21 cellular contexts compared by ENCODE assay signal in genomic region chr10:42609872-42610271, GRCh38. TPM values are rescaled to one million over a fixed set of nuclear protein-coding genes. Genes with fewer than 3 reads are reported as not detected.
DNase-seq lines count a peak whose midpoint lies in the region; ATAC-seq and TF ChIP-seq lines count a peak whose summit lies in the region.
"Had no signal": no experiment of that assay in that cellular context is flagged by ENCODE, and none has a peak within 500 bp of the region (broad histone marks: within the 10 kb centered on the region; RNA-seq: fewer than 3 reads in every experiment).

No MANE protein-coding gene starts in this region.

- H3K9me3 ChIP-seq in DOHH2 (ENCODE audit: control insufficient read depth, insufficient read depth, low read length) = no peaks in the 10 kb centered on the region
- H3K9me3 ChIP-seq: SJCRH30 had no signal

- H3K27ac Mint-ChIP-seq in activated T-helper 17 cell treated with anti-CD3 and anti-CD28 coated beads, Interleukin-2, amount 50 U/mL, for 72 hours = peak overlapping the region; percentile 5
- H3K27ac Mint-ChIP-seq in stimulated activated memory B cell treated with anti-CD40 and anti-IgM and Interleukin-4, amounts not matched to agents 10 μg/mL and 1 μg/mL and 100 μg/mL, for 72 hours = peak overlapping the region; percentile 26
- H3K27ac Mint-ChIP-seq in stimulated activated naive CD8-positive, alpha-beta T cell treated with anti-CD3 and anti-CD28 coated beads, Interleukin-15, amount 100 ng/mL, for 72 hours = no peak overlapping the region
- H3K27ac Mint-ChIP-seq: CD8-positive, alpha-beta T cell had no signal

- no peak overlapping the region for H3K27ac ChIP-seq in DOHH2 (ENCODE audit: low read depth, low read length)
- H3K27ac ChIP-seq: A549; BLaER1 treated with 17β-estradiol and CSF1 and Interleukin-3, amounts not matched to agents 10 nM and 100 nM; PC-9; SJCRH30 had no signal

- peaks cover 6% of the 10 kb centered on the region for H3K4me1 Mint-ChIP-seq in activated T-helper 17 cell treated with anti-CD3 and anti-CD28 coated beads, Interleukin-2, amount 50 U/mL, for 72 hours
- H3K4me1 Mint-ChIP-seq in stimulated activated memory B cell treated with anti-CD40 and anti-IgM and Interleukin-4, amounts not matched to agents 10 μg/mL and 1 μg/mL and 100 μg/mL, for 72 hours = peaks cover 23% of the 10 kb centered on the region
- H3K4me1 Mint-ChIP-seq in stimulated activated naive CD8-positive, alpha-beta T cell treated with anti-CD3 and anti-CD28 coated beads, Interleukin-15, amount 100 ng/mL, for 72 hours = no peaks in the 10 kb centered on the region

- peaks cover 90% of the 10 kb centered on the region for H3K36me3 Mint-ChIP-seq in activated T-helper 17 cell treated with anti-CD3 and anti-CD28 coated beads, Interleukin-2, amount 50 U/mL, for 72 hours (ENCODE audit: low read depth)
- H3K36me3 Mint-ChIP-seq in stimulated activated memory B cell treated with anti-CD40 and anti-IgM and Interleukin-4, amounts not matched to agents 10 μg/mL and 1 μg/mL and 100 μg/mL, for 72 hours = peaks cover 76% of the 10 kb centered on the region

- peak; percentile 48 for ATAC-seq in HG02759 (IDR thresholded peaks at IDR 0.05; ENCODE audit: unreplicated experiment)
- ATAC-seq in activated T-helper 17 cell treated with anti-CD3 and anti-CD28 coated beads, Interleukin-2, amount 50 U/mL, for 72 hours (replicated peaks) = no peak
- ATAC-seq in stimulated activated memory B cell treated with anti-CD40 and anti-IgM and Interleukin-4, amounts not matched to agents 10 μg/mL and 1 μg/mL and 100 μg/mL, for 72 hours = no peak
- no peak for ATAC-seq in stimulated activated naive CD8-positive, alpha-beta T cell treated with anti-CD3 and anti-CD28 coated beads, Interleukin-15, amount 100 ng/mL, for 72 hours
- ATAC-seq: A549; CD8-positive, alpha-beta T cell; HCT116 had no signal

- no peaks in the 10 kb centered on the region for H3K27me3 ChIP-seq in DOHH2 (ENCODE audit: control insufficient read depth, low read length)
- H3K27me3 ChIP-seq: BLaER1 treated with 17β-estradiol and CSF1 and Interleukin-3, amounts not matched to agents 10 nM and 100 nM; SJCRH30 had no signal

- no peak for TF ChIP-seq CTCF in DOHH2 (IDR thresholded peaks at IDR 0.05; ENCODE audit: low read depth, low read length, poor library complexity, severe bottlenecking)

- H3K9me2 ChIP-seq in DOHH2 (replicated peaks; ENCODE audit: control insufficient read depth, low read length) = no peaks in the 10 kb centered on the region

- peaks cover 9% of the 10 kb centered on the region for H3K4me1 ChIP-seq in DOHH2 (ENCODE audit: control insufficient read depth, low read length)
- H3K4me1 ChIP-seq: A549, SJCRH30 had no signal

- no peak overlapping the region for H3K4me3 Mint-ChIP-seq in activated T-helper 17 cell treated with anti-CD3 and anti-CD28 coated beads, Interleukin-2, amount 50 U/mL, for 72 hours
- H3K4me3 Mint-ChIP-seq in stimulated activated memory B cell treated with anti-CD40 and anti-IgM and Interleukin-4, amounts not matched to agents 10 μg/mL and 1 μg/mL and 100 μg/mL, for 72 hours = no peak overlapping the region
- no peak overlapping the region for H3K4me3 Mint-ChIP-seq in stimulated activated naive CD8-positive, alpha-beta T cell treated with anti-CD3 and anti-CD28 coated beads, Interleukin-15, amount 100 ng/mL, for 72 hours
- H3K4me3 Mint-ChIP-seq: CD8-positive, alpha-beta T cell had no signal

- H3K79me2 ChIP-seq in DOHH2 (ENCODE audit: control insufficient read depth, low read length) = peaks cover 3% of the 10 kb centered on the region; the same call in 1 of the 2 replicates

- H3K36me3 ChIP-seq in DOHH2 (ENCODE audit: control insufficient read depth, low read length) = peaks cover 34% of the 10 kb centered on the region
- H3K36me3 ChIP-seq: SJCRH30 had no signal

- peak overlapping the region; percentile 33; the same call in 1 of the 2 replicates for H3K4me2 ChIP-seq in DOHH2 (ENCODE audit: low read length)
- H3K4me2 ChIP-seq: A549, PC-9 had no signal

- H3K4me3 ChIP-seq in DOHH2 (ENCODE audit: low read length) = no peak overlapping the region
- H3K4me3 ChIP-seq: A549; BLaER1 treated with 17β-estradiol and CSF1 and Interleukin-3, amounts not matched to agents 10 nM and 100 nM; PC-9; SJCRH30 had no signal

- no peaks in the 10 kb centered on the region for H4K20me1 ChIP-seq in DOHH2 (ENCODE audit: control insufficient read depth, insufficient read depth, low read depth, low read length)
- H4K20me1 ChIP-seq: BLaER1 treated with 17β-estradiol and CSF1 and Interleukin-3, amounts not matched to agents 10 nM and 100 nM had no signal

- no peak for DNase-seq in NK-92 treated with Interleukin-12 subunit alpha and Interleukin-12 subunit beta, amount 100 ng/mL, for 24 hours (lab: John Stamatoyannopoulos, UW)
- no peak for DNase-seq in DMS153 treated with DMSO at 0.1 percent for 48 hours (lab: John Stamatoyannopoulos, UW; ENCODE audit: unreplicated experiment)
- DNase-seq in stimulated activated naive CD8-positive, alpha-beta T cell treated with anti-CD3 and anti-CD28 coated beads, Interleukin-15, amount 100 ng/mL, for 72 hours = no peak
- DNase-seq: CD8-positive, alpha-beta T cell; DMS79 treated with DMSO at 0.1 percent for 48 hours; GOT3; KBM-7; NCI-H1105 treated with DMSO at 0.1 percent for 48 hours; NCI-H1694; NCI-H2107; NCI-H2227 treated with DMSO at 0.1 percent for 48 hours; NCI-H524 treated with DMSO at 0.1 percent for 48 hours; PC-9; SJCRH30 had no signal

- no peaks in the 10 kb centered on the region for H3K27me3 Mint-ChIP-seq in activated T-helper 17 cell treated with anti-CD3 and anti-CD28 coated beads, Interleukin-2, amount 50 U/mL, for 72 hours
- no peaks in the 10 kb centered on the region for H3K27me3 Mint-ChIP-seq in stimulated activated memory B cell treated with anti-CD40 and anti-IgM and Interleukin-4, amounts not matched to agents 10 μg/mL and 1 μg/mL and 100 μg/mL, for 72 hours
- no peaks in the 10 kb centered on the region for H3K27me3 Mint-ChIP-seq in stimulated activated naive CD8-positive, alpha-beta T cell treated with anti-CD3 and anti-CD28 coated beads, Interleukin-15, amount 100 ng/mL, for 72 hours

- H3K9me3 Mint-ChIP-seq in activated T-helper 17 cell treated with anti-CD3 and anti-CD28 coated beads, Interleukin-2, amount 50 U/mL, for 72 hours = peaks cover 4% of the 10 kb centered on the region
- H3K9me3 Mint-ChIP-seq in stimulated activated memory B cell treated with anti-CD40 and anti-IgM and Interleukin-4, amounts not matched to agents 10 μg/mL and 1 μg/mL and 100 μg/mL, for 72 hours = peaks cover 6% of the 10 kb centered on the region
- H3K9me3 Mint-ChIP-seq in stimulated activated naive CD8-positive, alpha-beta T cell treated with anti-CD3 and anti-CD28 coated beads, Interleukin-15, amount 100 ng/mL, for 72 hours = peaks cover 8 to 44% of the 10 kb centered on the region in 2 donors

- no peaks in the 10 kb centered on the region for H3F3A ChIP-seq in DOHH2 (ENCODE audit: control insufficient read depth, insufficient read depth)

RNA-seq across cellular contexts. Expression of gene ZNF33B, which starts 28.5 kb away (rescaled TPM):
- 10 to 100 TPM in 1 of 2 donors, 1 to 10 TPM in 1; 8.2 to 18.9 TPM for total RNA-seq in activated T-helper 17 cell treated with anti-CD3 and anti-CD28 coated beads, Interleukin-2, amount 50 U/mL, for 72 hours

Comparison
In these comparisons a context has a peak if more than half of its experiments do, and no peak if none do; other contexts are left out.
1. H3K27ac Mint-ChIP-seq: peak in activated T-helper 17 cell treated with anti-CD3 and anti-CD28 coated beads, Interleukin-2, amount 50 U/mL, for 72 hours (single experiment) and stimulated activated memory B cell treated with anti-CD40 and anti-IgM and Interleukin-4, amounts not matched to agents 10 μg/mL and 1 μg/mL and 100 μg/mL, for 72 hours (single experiment); none in stimulated activated naive CD8-positive, alpha-beta T cell treated with anti-CD3 and anti-CD28 coated beads, Interleukin-15, amount 100 ng/mL, for 72 hours (0 of 2).